In the genomic region with DNA sequence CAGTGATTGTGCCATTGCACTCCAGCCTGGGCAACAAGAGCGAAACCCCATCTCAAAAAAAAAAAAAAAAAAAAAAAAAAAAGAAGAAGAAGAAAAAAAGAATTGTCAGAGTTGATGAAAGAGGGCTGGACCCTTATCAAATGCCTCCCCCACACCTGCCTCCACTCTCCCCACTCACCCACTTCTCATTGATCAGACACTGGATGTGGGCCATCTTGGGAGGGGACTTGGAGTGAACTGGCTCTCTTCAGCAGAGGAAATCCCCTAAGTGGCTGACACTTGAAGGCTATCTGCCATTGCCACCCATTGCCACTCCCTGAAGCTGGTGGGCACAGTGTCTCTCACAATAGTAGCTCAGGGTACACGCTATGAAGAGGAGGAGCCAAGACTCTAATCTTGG, we compare ENCODE assay signal across 23 cellular contexts.
"Had no signal": no experiment of that assay in that cellular context is flagged by ENCODE, and none has a peak within 500 bp of the region (broad histone marks: within the 10 kb centered on the region; RNA-seq: fewer than 3 reads in every experiment).

No MANE protein-coding gene starts in this region.

- H3K9me3 ChIP-seq: heart left ventricle, ovary, right lobe of liver, thoracic aorta, upper lobe of left lung had no signal

- ATAC-seq: effector memory CD8-positive, alpha-beta T cell; heart left ventricle; left colon; right lobe of liver; T-helper 17 cell had no signal

- H3K4me3 ChIP-seq: heart left ventricle, ovary, right lobe of liver, thoracic aorta, upper lobe of left lung had no signal

- H3K36me3 ChIP-seq: heart left ventricle, ovary, right lobe of liver, thoracic aorta, upper lobe of left lung had no signal

- H3K27ac ChIP-seq: heart left ventricle, ovary, right lobe of liver, thoracic aorta, upper lobe of left lung had no signal

- H3K27me3 ChIP-seq: ovary had no signal

- DNase-seq: activated CD4-positive, alpha-beta T cell treated with anti-CD3 and anti-CD28 coated beads for 4 hours; activated CD4-positive, alpha-beta T cell treated with anti-CD3 and anti-CD28 coated beads, Interleukin-2, amount 50 U/mL, for 4 hours; activated CD8-positive, alpha-beta memory T cell treated with anti-CD3 and anti-CD28 coated beads for 24 hours; activated effector memory CD4-positive, alpha-beta T cell treated with Interleukin-2 at 50 U/mL for 16 hours; activated naive CD4-positive, alpha-beta T cell treated with anti-CD3 and anti-CD28 coated beads for 36 hours; amygdala; caudate nucleus; cortex of kidney; effector memory CD8-positive, alpha-beta T cell; foreskin fibroblast; heart left ventricle; hypothalamus; immature natural killer cell; left colon; mammary epithelial cell; nephron progenitor cell; right lobe of liver; stimulated activated CD4-positive, alpha-beta T cell treated with anti-CD3 and anti-CD28 coated beads, Interleukin-2, amount 100 ng/mL, for 48 hours; T-helper 17 cell; T1000; upper lobe of left lung had no signal
